In genomic region chr2:75284345-75284744, GRCh38 we compare ENCODE assay signal across 17 cellular contexts.
"Had no signal": no experiment of that assay in that cellular context is flagged by ENCODE, and none has a peak within 500 bp of the region (broad histone marks: within the 10 kb centered on the region; RNA-seq: fewer than 3 reads in every experiment).

No MANE protein-coding gene starts in this region.

- ATAC-seq: activated CD4-positive, alpha-beta T cell treated with anti-CD3 and anti-CD28 coated beads for 36 hours; activated T-cell treated with anti-CD3 and anti-CD28 coated beads, Interleukin-2, amount 50 U/mL, for 4 hours; natural killer cell treated with Interleukin-12 subunit alpha and Interleukin-12 subunit beta and Interleukin-15 and Interleukin-18, amount 100 ng/mL, for 72 hours had no signal

- DNase-seq: activated CD4-positive, alpha-beta memory T cell treated with anti-CD3 and anti-CD28 coated beads for 36 hours; activated CD4-positive, alpha-beta T cell treated with anti-CD3 and anti-CD28 coated beads for 36 hours; activated gamma-delta T cell treated with Interleukin-2 at 50 U/mL for 16 hours; activated naive CD8-positive, alpha-beta T cell treated with anti-CD3 and anti-CD28 coated beads for 36 hours; activated T-cell treated with anti-CD3 and anti-CD28 coated beads, Interleukin-2, amount 50 U/mL, for 4 hours; amygdala; brain microvascular endothelial cell; cortex of kidney; effector CD4-positive, alpha-beta T cell; foreskin fibroblast; glutamatergic neuron; kidney glomerular epithelial cell; retina; stimulated activated CD4-positive, alpha-beta T cell treated with anti-CD3 and anti-CD28 coated beads, Interleukin-12 subunit alpha, Interleukin-12 subunit beta, amount 100 ng/mL, for 4 hours; stimulated activated CD4-positive, alpha-beta T cell treated with anti-CD3 and anti-CD28 coated beads, Interleukin-2, amount 100 ng/mL, for 24 hours; uterus had no signal
